In genomic region chr2:173075056-173075780, GRCh38 we compare ENCODE assay signal across 8 cellular contexts. TPM values are rescaled to one million over a fixed set of nuclear protein-coding genes. Genes with fewer than 3 reads are reported as not detected.
A peak's percentile ranks its signal among the peaks of the same experiment; 100 is the strongest.
DNase-seq lines count a peak whose midpoint lies in the region; ATAC-seq and TF ChIP-seq lines count a peak whose summit lies in the region.

No MANE protein-coding gene starts in this region.

- peak; percentile 28 to 68 for DNase-seq in NCI-H526 (lab: John Stamatoyannopoulos, UW)
- DNase-seq in NCI-H526 treated with DMSO at 0.1 percent for 48 hours (lab: John Stamatoyannopoulos, UW), result no peak
- no peak for DNase-seq in Peyer's patch
- DNase-seq in fibroblast of lung (ENCODE audit: low read depth in 2 of 2), result no peak
- no peak for DNase-seq in sigmoid colon
- DNase-seq in kidney tubule cell (ENCODE audit: low spot score), result no peak
- DNase-seq in D341Med (ENCODE audit: low spot score), result no peak

- H3K27me3 ChIP-seq in Peyer's patch (no peaks in the 10 kb centered on the region), fibroblast of lung (ENCODE audit: control insufficient read depth, insufficient read depth, low read length) (no peaks in the 10 kb centered on the region), sigmoid colon (no peaks in the 10 kb centered on the region)

- H3K4me2 ChIP-seq in fibroblast of lung (ENCODE audit: extremely low read depth, insufficient read depth, low read length), result peak overlapping the region; percentile 15

- H2AFZ ChIP-seq in fibroblast of lung (ENCODE audit: low read length), result no peak overlapping the region

- no peak for TF ChIP-seq CTCF in Peyer's patch (IDR thresholded peaks at IDR 0.05)
- TF ChIP-seq CTCF in fibroblast of lung (conservative IDR thresholded peaks at IDR 0.05 in 1 of 2, IDR thresholded peaks at IDR 0.05 in 1 of 2; ENCODE audit: low read depth in 1 of 2, low read length in 2 of 2), result no peak
- TF ChIP-seq CTCF in sigmoid colon (IDR thresholded peaks at IDR 0.05), result no peak

- H4K20me1 ChIP-seq in fibroblast of lung (ENCODE audit: control insufficient read depth, extremely low read depth, insufficient read depth, low read length), result no peaks in the 10 kb centered on the region

- no peak for TF ChIP-seq EP300 in sigmoid colon (IDR thresholded peaks at IDR 0.05)

- no peaks in the 10 kb centered on the region for H3K9me3 ChIP-seq in Peyer's patch
- no peaks in the 10 kb centered on the region for H3K9me3 ChIP-seq in fibroblast of lung (ENCODE audit: control insufficient read depth, insufficient read depth, low read depth, low read length)
- H3K9me3 ChIP-seq in sigmoid colon, result no peaks in the 10 kb centered on the region

- TF ChIP-seq POLR2A in Peyer's patch (IDR thresholded peaks at IDR 0.05) (no peak), sigmoid colon (IDR thresholded peaks at IDR 0.05) (no peak)

- 8 to 10% methylated on average over 25 of the region's 25 CpGs for WGBS in sigmoid colon, 2 donors

- intact Hi-C loops in sigmoid colon (cut with DNase I), result loop anchor here (1.0 to 2.0 kb wide), 2 partner anchors 46 to 135 kb away; no protein-coding TSS in a partner anchor

- peak overlapping the region; percentile 64 to 94 (median 80) for H3K4me3 ChIP-seq in Peyer's patch
- H3K4me3 ChIP-seq in fibroblast of lung (replicated peaks in 1 of 4; ENCODE audit: control extremely low read depth in 1 of 4, insufficient read depth in 1 of 4, low read depth in 3 of 4, low read length in 4 of 4), result peak overlapping the region; percentile 1 to 83 (median 59)
- H3K4me3 ChIP-seq in sigmoid colon, result peak overlapping the region; percentile 54 to 92 (median 76)

- peaks cover 33% of the 10 kb centered on the region for H3K79me2 ChIP-seq in fibroblast of lung (ENCODE audit: control insufficient read depth, insufficient read depth, low read length)

- H3K27ac ChIP-seq in Peyer's patch (peak overlapping the region; percentile 81 to 93 (median 86)), fibroblast of lung (ENCODE audit: insufficient read depth, low read length) (peak overlapping the region; percentile 97), sigmoid colon (peak overlapping the region; percentile 91 to 99 (median 96))

- H3K4me1 ChIP-seq in Peyer's patch, result peaks cover 0 to 5% (median 2%) of the 10 kb centered on the region in 4 donors
- peaks cover 15% of the 10 kb centered on the region for H3K4me1 ChIP-seq in fibroblast of lung (ENCODE audit: control insufficient read depth, extremely low read depth, insufficient read depth, low read length)
- peaks cover 0 to 46% (median 35%) of the 10 kb centered on the region in 4 donors for H3K4me1 ChIP-seq in sigmoid colon

- no peaks in the 10 kb centered on the region for H3K36me3 ChIP-seq in Peyer's patch
- no peaks in the 10 kb centered on the region for H3K36me3 ChIP-seq in fibroblast of lung (ENCODE audit: control insufficient read depth, insufficient read depth, low read length)
- H3K36me3 ChIP-seq in sigmoid colon, result no peaks in the 10 kb centered on the region

- no peak for ATAC-seq in GM21737 (IDR thresholded peaks at IDR 0.05; ENCODE audit: unreplicated experiment)

- H3K9ac ChIP-seq in fibroblast of lung (ENCODE audit: insufficient read depth, low read length), result peak overlapping the region; percentile 95

RNA-seq across cellular contexts. Expression of gene MAP3K20, which starts 0.4 kb away (rescaled TPM):
- total RNA-seq in Peyer's patch, result 10 to 100 TPM in 3 of 4 donors, 1 to 10 TPM in 1; 6.8 to 32.2 (median 15.3) TPM
- 120 and 138 TPM in 2 replicates for total RNA-seq in fibroblast of lung
- polyA plus RNA-seq in fibroblast of lung, result 59.3 and 105 TPM in 2 replicates
- 37.0 and 69.9 TPM in 2 replicates for polyA plus RNA-seq in fibroblast of lung (2012)
- 11.8 and 28.4 TPM in 2 replicates for polyA minus RNA-seq in fibroblast of lung (ENCODE audit: low replicate concordance)
- 100 to 1,000 TPM; 189 to 255 (median 219) TPM for total RNA-seq in sigmoid colon
- polyA plus RNA-seq in sigmoid colon, result 10 to 100 TPM in 1 of 3 donors, 1 to 10 TPM in 2; 6.2 to 29.6 (median 9.6) TPM

Comparison
In these comparisons a context has a peak if more than half of its experiments do, and no peak if none do; other contexts are left out.
1. DNase-seq: peak in NCI-H526 (2 of 2); none in NCI-H526 treated with DMSO at 0.1 percent for 48 hours (single experiment), Peyer's patch (0 of 3), fibroblast of lung (0 of 2), sigmoid colon (single experiment), kidney tubule cell (single experiment) and D341Med (single experiment).
2. Peak in every context shown above with its lines, with median percentiles within 50 percentile points of each other: H3K27ac ChIP-seq and H3K4me3 ChIP-seq.